Comparison of ENCODE assay signal across 8 cellular contexts in genomic region chr19:37078717-37079032, GRCh38. TPM values are rescaled to one million over a fixed set of nuclear protein-coding genes. Genes with fewer than 3 reads are reported as not detected.
A peak's percentile ranks its signal among the peaks of the same experiment; 100 is the strongest.
DNase-seq lines count a peak whose midpoint lies in the region; ATAC-seq, FAIRE-seq and TF ChIP-seq lines count a peak whose summit lies in the region.

No MANE protein-coding gene starts in this region.

- TF ChIP-seq CTCF in DND-41 (IDR thresholded peaks at IDR 0.05; ENCODE audit: borderline replicate concordance, extremely low read depth, low read length, poor library complexity, severe bottlenecking) (no peak), endothelial cell of umbilical vein (IDR thresholded peaks at IDR 0.05; ENCODE audit: extremely low read depth in 1 of 2, insufficient read depth in 1 of 2, low read depth in 1 of 2, low read length in 2 of 2) (no peak), pancreas (IDR thresholded peaks at IDR 0.05) (no peak)

- BruUV-seq in endothelial cell of umbilical vein (replicated peaks; lab: Mats Ljungman, UMichigan): no TSS peak

- peaks cover 25% of the 10 kb centered on the region for H3K4me1 ChIP-seq in DND-41 (ENCODE audit: insufficient read depth, low read length)
- no peaks in the 10 kb centered on the region for H3K4me1 ChIP-seq in NT2/D1 (ENCODE audit: insufficient read depth, insufficient read length)
- peaks cover 9% of the 10 kb centered on the region for H3K4me1 ChIP-seq in endothelial cell of umbilical vein (ENCODE audit: control insufficient read depth, extremely low read depth, insufficient read depth, low read length)
- H3K4me1 ChIP-seq in pancreas: peaks cover 0 to 7% (median 5%) of the 10 kb centered on the region in 3 donors

- H4K20me1 ChIP-seq in DND-41 (ENCODE audit: insufficient read depth, low read length): no peaks in the 10 kb centered on the region
- no peaks in the 10 kb centered on the region for H4K20me1 ChIP-seq in endothelial cell of umbilical vein (replicated peaks; ENCODE audit: control insufficient read depth, extremely low read depth, insufficient read depth, low read length)

- FAIRE-seq in endothelial cell of umbilical vein (lab: Jason Lieb, UNC) (no peak), pancreas (lab: Jason Lieb, UNC) (no peak)

- dilution Hi-C loops in endothelial cell of umbilical vein (cut with MboI; ENCODE audit: extremely low pct_ligation_motif_present, low sequenced_read_pairs): no loop called here

- H3K4me2 ChIP-seq in DND-41 (ENCODE audit: insufficient read depth, low read length) (peak overlapping the region; percentile 82), endothelial cell of umbilical vein (ENCODE audit: insufficient read depth, low read length) (peak overlapping the region; percentile 77)

- peaks cover 15% of the 10 kb centered on the region for H3K9me3 ChIP-seq in DND-41 (ENCODE audit: insufficient read depth, low read length, severe bottlenecking)
- peaks cover 13% of the 10 kb centered on the region; the same call in 1 of the 2 replicates for H3K9me3 ChIP-seq in NT2/D1 (ENCODE audit: insufficient read depth, low read length)
- no peaks in the 10 kb centered on the region for H3K9me3 ChIP-seq in endothelial cell of umbilical vein (replicated peaks; ENCODE audit: control insufficient read depth, insufficient read depth, low read length)
- H3K9me3 ChIP-seq in pancreas: peaks cover 0 to 3% (median 0%) of the 10 kb centered on the region in 4 donors

- WGBS in pancreas, 2 donors: 0 to 1% methylated on average over 7 of the region's 7 CpGs

- ATAC-seq in DND-41 (ENCODE audit: insufficient read depth, low read depth): no peak
- ATAC-seq in pancreas: no peak
- ATAC-seq in GM21367 (IDR thresholded peaks at IDR 0.05; ENCODE audit: unreplicated experiment): no peak

- H3K27me3 ChIP-seq in DND-41 (ENCODE audit: insufficient read depth, low read length, poor library complexity) (no peaks in the 10 kb centered on the region), NT2/D1 (ENCODE audit: insufficient read depth, insufficient read length) (no peaks in the 10 kb centered on the region), endothelial cell of umbilical vein (ENCODE audit: control insufficient read depth in 2 of 2, insufficient read depth in 2 of 2, low read length in 2 of 2) (no peaks in the 10 kb centered on the region), pancreas (no peaks in the 10 kb centered on the region)

- intact Hi-C loops in endothelial cell of umbilical vein (cut with micrococcal nuclease) (loop anchor here (1.0 to 10.0 kb wide), 5 partner anchors 94 to 554 kb away; partner anchors contain the start of genes ZNF260, ZNF345, ZNF383 and ZNF585A), pancreas (cut with DNase I) (no loop called here)

- no peaks in the 10 kb centered on the region for H3K9me1 ChIP-seq in endothelial cell of umbilical vein (replicated peaks; ENCODE audit: control insufficient read depth, extremely low read depth, insufficient read depth, low read length)

- peak overlapping the region; percentile 86 for H2AFZ ChIP-seq in DND-41 (ENCODE audit: low read depth, low read length)
- H2AFZ ChIP-seq in endothelial cell of umbilical vein (ENCODE audit: low read depth, low read length): peak overlapping the region; percentile 98

- CTCF ChIA-PET in endothelial cell of umbilical vein (lab: Charles Lee): interaction anchor here (1.0 kb wide), 1 partner anchor 163 kb away, joined by 3 read pairs; no protein-coding TSS in a partner anchor

- H3K79me2 ChIP-seq in DND-41 (ENCODE audit: insufficient read depth, low read length): peaks cover 68% of the 10 kb centered on the region
- peaks cover 8% of the 10 kb centered on the region for H3K79me2 ChIP-seq in endothelial cell of umbilical vein (ENCODE audit: control insufficient read depth, insufficient read depth, low read length)

- peak overlapping the region; percentile 66 for H3K9ac ChIP-seq in DND-41 (ENCODE audit: low read depth, low read length)
- peak overlapping the region; percentile 96 for H3K9ac ChIP-seq in NT2/D1 (ENCODE audit: insufficient read length, low read depth)
- H3K9ac ChIP-seq in endothelial cell of umbilical vein (replicated peaks; ENCODE audit: extremely low read depth, insufficient read depth, low read length): peak overlapping the region; percentile 72

- POLR2A ChIA-PET in endothelial cell of umbilical vein (lab: Charles Lee): no interaction called here

- no peak for TF ChIP-seq POLR2A in endothelial cell of umbilical vein (IDR thresholded peaks at IDR 0.05; ENCODE audit: low read depth, low read length)

- DNase-seq in DND-41 (no peak), NT2/D1 (ENCODE audit: low read depth, low spot score) (no peak), endothelial cell of umbilical vein (ENCODE audit: low read depth, low spot score) (no peak), pancreas (no peak), DMS153 (lab: John Stamatoyannopoulos, UW) (no peak), DMS153 treated with DMSO at 0.1 percent for 48 hours (lab: John Stamatoyannopoulos, UW; ENCODE audit: unreplicated experiment) (no peak), NAMALWA (ENCODE audit: low spot score) (no peak)

- H3K36me3 ChIP-seq in DND-41 (ENCODE audit: insufficient read depth, low read length) (peaks cover 21% of the 10 kb centered on the region), NT2/D1 (ENCODE audit: insufficient read depth, insufficient read length, low read length) (no peaks in the 10 kb centered on the region), endothelial cell of umbilical vein (ENCODE audit: control insufficient read depth in 2 of 2, extremely low read depth in 1 of 2, insufficient read depth in 2 of 2, low read length in 2 of 2) (no peaks in the 10 kb centered on the region), pancreas (no peaks in the 10 kb centered on the region)

- H3K4me3 ChIP-seq in DND-41 (ENCODE audit: low read depth in 1 of 2, low read length in 2 of 2) (peak overlapping the region; percentile 44 to 89), NT2/D1 (ENCODE audit: insufficient read length, low read depth) (peak overlapping the region; percentile 99), endothelial cell of umbilical vein (replicated peaks in 1 of 3; ENCODE audit: insufficient read depth in 1 of 3, low read depth in 1 of 3, low read length in 3 of 3) (peak overlapping the region; percentile 66 to 80 (median 77)), pancreas (peak overlapping the region; percentile 57 to 77 (median 72))

- H3K27ac ChIP-seq in DND-41 (ENCODE audit: low read length): peak overlapping the region; percentile 77
- H3K27ac ChIP-seq in endothelial cell of umbilical vein (ENCODE audit: insufficient read depth, low read depth, low read length): peak overlapping the region; percentile 14
- H3K27ac ChIP-seq in pancreas: peak overlapping the region in 3 of 4 donors; percentile 40 to 67 (median 51)

TF ChIP-seq in endothelial cell of umbilical vein, 7 proteins besides CTCF, POLR2A, EP300 and RAD21:
- TF ChIP-seq MYC (IDR thresholded peaks at IDR 0.05; ENCODE audit: low read depth, low read length) (no peak), FOS (IDR thresholded peaks at IDR 0.05; ENCODE audit: borderline replicate concordance, insufficient read depth, low read length) (no peak), MAX (IDR thresholded peaks at IDR 0.05; ENCODE audit: insufficient read depth, insufficient read length) (no peak), POLR2AphosphoS5 (IDR thresholded peaks at IDR 0.05; ENCODE audit: insufficient read depth, low read depth, low read length) (no peak), GATA2 (IDR thresholded peaks at IDR 0.05; ENCODE audit: insufficient read depth, insufficient read length, low read depth, low read length) (no peak), JUN (IDR thresholded peaks at IDR 0.05; ENCODE audit: borderline replicate concordance, insufficient read depth, insufficient read length, low read depth) (no peak), EZH2 (IDR thresholded peaks at IDR 0.05; ENCODE audit: borderline replicate concordance, low read depth, low read length, severe bottlenecking) (no peak)

RNA-seq across cellular contexts. Expression of gene ZNF420, which starts 0.4 kb away (rescaled TPM):
- total RNA-seq in endothelial cell of umbilical vein: 4.2 and 5.3 TPM in 2 replicates
- 0.57 and 1.3 TPM in 2 replicates for polyA plus RNA-seq in endothelial cell of umbilical vein
- 2.0 and 2.8 TPM in 2 replicates for polyA plus RNA-seq in endothelial cell of umbilical vein (2011; cell fraction: cytosol; rRNA removed)
- polyA plus RNA-seq in endothelial cell of umbilical vein (2011; cell fraction: nucleus; rRNA removed): 3.9 and 4.0 TPM in 2 replicates
- 3.2 and 4.2 TPM in 2 replicates for polyA plus RNA-seq in endothelial cell of umbilical vein (2012)
- polyA minus RNA-seq in endothelial cell of umbilical vein: 3.4 and 4.5 TPM in 2 replicates
- polyA minus RNA-seq in endothelial cell of umbilical vein (2011; cell fraction: cytosol; rRNA and poly(A)+ RNA removed): 5.3 TPM
- 3.7 and 4.9 TPM in 2 replicates for polyA minus RNA-seq in endothelial cell of umbilical vein (2011; cell fraction: nucleus; rRNA and poly(A)+ RNA removed)
- total RNA-seq in pancreas: 1 to 10 TPM; 3.0 to 6.9 (median 4.8) TPM
- polyA plus RNA-seq in pancreas: 1 to 10 TPM; 2.1 to 5.1 TPM

Comparison
In these comparisons a context has a peak if more than half of its experiments do, and no peak if none do; other contexts are left out.
1. H3K27ac ChIP-seq: peak in every context shown above with its lines; median percentile 77 in DND-41; 51 in pancreas; 14 in endothelial cell of umbilical vein.